1 cellular context compared by ENCODE assay signal in genomic region chr1:84505167-84506001, GRCh38.
TF ChIP-seq lines count a peak whose summit lies in the region.

No MANE protein-coding gene starts in this region.

TF ChIP-seq in K562, 482 proteins besides CTCF, POLR2A, EP300 and RAD21 (continued from another document and continues in another):
- TF ChIP-seq ASH1L (IDR thresholded peaks at IDR 0.05; ENCODE audit: borderline replicate concordance, low read depth, partially characterized antibody) (no peak), HNRNPUL1 (IDR thresholded peaks at IDR 0.05; ENCODE audit: low read length) (no peak), MLLT1 (IDR thresholded peaks at IDR 0.05) (peak in 1 of 2 experiments; percentile 48; a peak in 1 of 4 replicates), ZNF140 (CRISPR knock-in tag; IDR thresholded peaks at IDR 0.05) (no peak), ZNF184 (CRISPR knock-in tag; IDR thresholded peaks at IDR 0.05) (no peak), KLF16 (IDR thresholded peaks at IDR 0.05) (no peak), YY1 (IDR thresholded peaks at IDR 0.05; ENCODE audit: borderline replicate concordance in 1 of 3, control insufficient read depth in 1 of 3, extremely low read depth in 1 of 3, insufficient read depth in 3 of 3, insufficient read length in 1 of 3, insufficient replicate concordance in 2 of 3, low read depth in 1 of 3, low read length in 2 of 3) (peak in 1 of 3 experiments; percentile 27), MTA3 (IDR thresholded peaks at IDR 0.05; ENCODE audit: borderline replicate concordance) (peak; percentile 21; the same call in 1 of the 2 replicates), RFX5 (IDR thresholded peaks at IDR 0.05; ENCODE audit: low read depth, low read length) (no peak), HOXB6 (CRISPR knock-in tag; IDR thresholded peaks at IDR 0.05; ENCODE audit: borderline replicate concordance) (no peak), FOXM1 (IDR thresholded peaks at IDR 0.05; ENCODE audit: low read depth) (no peak), FOXM1 (CRISPR knock-in tag; IDR thresholded peaks at IDR 0.05; ENCODE audit: low read depth) (no peak), HMG20B (CRISPR knock-in tag; IDR thresholded peaks at IDR 0.05) (no peak), HSF4 (CRISPR knock-in tag; IDR thresholded peaks at IDR 0.05; ENCODE audit: borderline replicate concordance) (no peak), TCF3 (CRISPR knock-in tag; IDR thresholded peaks at IDR 0.05) (no peak), ZNF347 (CRISPR knock-in tag; IDR thresholded peaks at IDR 0.05; ENCODE audit: low read depth) (no peak), FOXK2 (conservative IDR thresholded peaks at IDR 0.05 in 1 of 2, IDR thresholded peaks at IDR 0.05 in 1 of 2; ENCODE audit: low read depth in 2 of 2) (no peak), NFIX (CRISPR knock-in tag; IDR thresholded peaks at IDR 0.05; ENCODE audit: low read depth) (no peak), ZNF197 (CRISPR knock-in tag; IDR thresholded peaks at IDR 0.05; ENCODE audit: low read depth) (no peak), ZNF146 (CRISPR knock-in tag; IDR thresholded peaks at IDR 0.05; ENCODE audit: unreplicated experiment) (no peak), ZNF354B (CRISPR knock-in tag; IDR thresholded peaks at IDR 0.05) (no peak), HINFP (tag; conservative IDR thresholded peaks at IDR 0.05; ENCODE audit: low read depth) (no peak), SMARCE1 (IDR thresholded peaks at IDR 0.05) (peak; percentile 46; the same call in 1 of the 2 replicates), SMARCA5 (IDR thresholded peaks at IDR 0.05) (no peak), MAFK (IDR thresholded peaks at IDR 0.05; ENCODE audit: low read length) (no peak), KAT8 (IDR thresholded peaks at IDR 0.05; ENCODE audit: low read depth) (no peak), ELF2 (CRISPR knock-in tag; IDR thresholded peaks at IDR 0.05) (no peak), LCOR (CRISPR knock-in tag; IDR thresholded peaks at IDR 0.05) (0 out of 2 replicates have a peak, but pooled peaks have one; percentile 36), GTF2B (IDR thresholded peaks at IDR 0.05; ENCODE audit: extremely low read depth, insufficient read length) (no peak), POLR2B (IDR thresholded peaks at IDR 0.05; ENCODE audit: low read depth, partially characterized antibody) (no peak), MCM2 (IDR thresholded peaks at IDR 0.05; ENCODE audit: low read depth) (no peak), CSDE1 (IDR thresholded peaks at IDR 0.05) (no peak), BRD9 (IDR thresholded peaks at IDR 0.05; ENCODE audit: low read depth, partially characterized antibody) (no peak), ZBTB40 (IDR thresholded peaks at IDR 0.05) (0 out of 2 replicates have a peak, but pooled peaks have one; percentile 37), ZBTB40 (CRISPR knock-in tag; IDR thresholded peaks at IDR 0.05) (no peak), ZC3H11A (IDR thresholded peaks at IDR 0.05; ENCODE audit: low read depth, low read length) (no peak), ZNF224 (CRISPR knock-in tag; IDR thresholded peaks at IDR 0.05) (no peak), ID3 (CRISPR knock-in tag; IDR thresholded peaks at IDR 0.05) (no peak), ID3 (tag; IDR thresholded peaks at IDR 0.05) (no peak), KAT7 (CRISPR knock-in tag; IDR thresholded peaks at IDR 0.05; ENCODE audit: borderline replicate concordance) (peak; percentile 76; the same call in 1 of the 2 replicates), PHB2 (IDR thresholded peaks at IDR 0.05; ENCODE audit: low read depth) (no peak), SAP30 (IDR thresholded peaks at IDR 0.05; ENCODE audit: borderline replicate concordance, insufficient read depth, low read depth, low read length, poor library complexity, severe bottlenecking) (peak; percentile 62), SIRT6 (IDR thresholded peaks at IDR 0.05; ENCODE audit: low read depth, low read length) (no peak), NFATC3 (IDR thresholded peaks at IDR 0.05) (no peak), ZNF740 (CRISPR knock-in tag; IDR thresholded peaks at IDR 0.05) (no peak), ZNF740 (tag; IDR thresholded peaks at IDR 0.05) (no peak), ARNT (IDR thresholded peaks at IDR 0.05) (no peak), HMBOX1 (IDR thresholded peaks at IDR 0.05) (no peak), ZNF785 (CRISPR knock-in tag; IDR thresholded peaks at IDR 0.05) (no peak), ZNF263 (CRISPR knock-in tag; IDR thresholded peaks at IDR 0.05; ENCODE audit: borderline replicate concordance) (no peak), TAF7 (tag; IDR thresholded peaks at IDR 0.05) (0 out of 2 replicates have a peak, but pooled peaks have one; percentile 35), ZNF133 (CRISPR knock-in tag; IDR thresholded peaks at IDR 0.05) (no peak), CHD1 (IDR thresholded peaks at IDR 0.05; ENCODE audit: low read length) (peak; percentile 73)
